ENCODE assay signal across 36 cellular contexts in genomic region chr17:69547230-69547629, GRCh38.
"Had no signal": no experiment of that assay in that cellular context is flagged by ENCODE, and none has a peak within 500 bp of the region (broad histone marks: within the 10 kb centered on the region; RNA-seq: fewer than 3 reads in every experiment).

No MANE protein-coding gene starts in this region.

- H3K27me3 ChIP-seq: ascending aorta, cardiac muscle cell had no signal

- H3K4me1 ChIP-seq: ascending aorta had no signal

- H3K27ac Mint-ChIP-seq: activated B cell treated with CpG ODN at 0.5 μM for 24 hours; activated CD4-positive, alpha-beta memory T cell treated with anti-CD3 and anti-CD28 coated beads, Interleukin-2, amount 10 ng/mL, durations not matched to agents 7 days and 5 days; activated CD4-positive, alpha-beta T cell treated with anti-CD3 and anti-CD28 coated beads, Interleukin-2, amount 10 ng/mL, durations not matched to agents 7 days and 5 days; activated CD8-positive, alpha-beta memory T cell treated with anti-CD3 and anti-CD28 coated beads, Interleukin-2, amount 10 ng/mL, durations not matched to agents 7 days and 5 days; activated CD8-positive, alpha-beta T cell treated with anti-CD3 and anti-CD28 coated beads, Interleukin-2, amount 10 ng/mL, durations not matched to agents 7 days and 5 days; activated naive CD4-positive, alpha-beta T cell treated with anti-CD3 and anti-CD28 coated beads, Interleukin-2, amount 10 ng/mL, durations not matched to agents 7 days and 5 days; activated naive CD4-positive, alpha-beta T cell treated with anti-CD3 and anti-CD28 coated beads, Interleukin-2, amount 50 U/mL, for 24 hours; activated naive CD8-positive, alpha-beta T cell; activated naive CD8-positive, alpha-beta T cell treated with anti-CD3 and anti-CD28 coated beads, Interleukin-2, amount 10 ng/mL, durations not matched to agents 7 days and 5 days; activated naive CD8-positive, alpha-beta T cell treated with anti-CD3 and anti-CD28 coated beads, Interleukin-2, amount 50 U/mL, for 24 hours; activated T-cell treated with anti-CD3 and anti-CD28 coated beads, Interleukin-2, amount 50 U/mL, for 24 hours; activated T-helper 2 cell treated with anti-CD3 and anti-CD28 coated beads, Interferon-gamma antibody, Interleukin-2, Interleukin-4, amounts not matched to agents 10 μg/mL and 5 μg/mL and 100 μg/mL, durations not matched to agents 14 hours and 24 hours and 36 hours; brain; T-helper 1 cell treated with Interleukin-12 subunit alpha and Interleukin-12 subunit beta and Interleukin-4 antibody, amounts not matched to agents 30 μg/mL and 1 μg/mL, for 36 hours; T-helper 2 cell treated with Interferon-gamma antibody and Interleukin-4, amounts not matched to agents 5 μg/mL and 100 μg/mL, for 36 hours had no signal

- H3K4me3 Mint-ChIP-seq: activated B cell treated with CpG ODN at 0.5 μM for 24 hours; activated CD4-positive, alpha-beta memory T cell treated with anti-CD3 and anti-CD28 coated beads, Interleukin-2, amount 10 ng/mL, durations not matched to agents 7 days and 5 days; activated CD4-positive, alpha-beta T cell treated with anti-CD3 and anti-CD28 coated beads, Interleukin-2, amount 10 ng/mL, durations not matched to agents 7 days and 5 days; activated CD8-positive, alpha-beta memory T cell treated with anti-CD3 and anti-CD28 coated beads, Interleukin-2, amount 10 ng/mL, durations not matched to agents 7 days and 5 days; activated CD8-positive, alpha-beta T cell treated with anti-CD3 and anti-CD28 coated beads, Interleukin-2, amount 10 ng/mL, durations not matched to agents 7 days and 5 days; activated naive CD4-positive, alpha-beta T cell treated with anti-CD3 and anti-CD28 coated beads, Interleukin-2, amount 10 ng/mL, durations not matched to agents 7 days and 5 days; activated naive CD4-positive, alpha-beta T cell treated with anti-CD3 and anti-CD28 coated beads, Interleukin-2, amount 50 U/mL, for 24 hours; activated naive CD8-positive, alpha-beta T cell; activated naive CD8-positive, alpha-beta T cell treated with anti-CD3 and anti-CD28 coated beads, Interleukin-2, amount 10 ng/mL, durations not matched to agents 7 days and 5 days; activated naive CD8-positive, alpha-beta T cell treated with anti-CD3 and anti-CD28 coated beads, Interleukin-2, amount 50 U/mL, for 24 hours; activated T-cell treated with anti-CD3 and anti-CD28 coated beads, Interleukin-2, amount 50 U/mL, for 24 hours; brain; central memory CD8-positive, alpha-beta T cell; T-helper 1 cell treated with Interleukin-12 subunit alpha and Interleukin-12 subunit beta and Interleukin-4 antibody, amounts not matched to agents 30 μg/mL and 1 μg/mL, for 36 hours; T-helper 2 cell treated with Interferon-gamma antibody and Interleukin-4, amounts not matched to agents 5 μg/mL and 100 μg/mL, for 36 hours had no signal

- H3K9me3 Mint-ChIP-seq: activated B cell treated with CpG ODN at 0.5 μM for 24 hours; activated CD4-positive, alpha-beta memory T cell treated with anti-CD3 and anti-CD28 coated beads, Interleukin-2, amount 10 ng/mL, durations not matched to agents 7 days and 5 days; activated CD4-positive, alpha-beta T cell treated with anti-CD3 and anti-CD28 coated beads, Interleukin-2, amount 10 ng/mL, durations not matched to agents 7 days and 5 days; activated naive CD4-positive, alpha-beta T cell treated with anti-CD3 and anti-CD28 coated beads, Interleukin-2, amount 10 ng/mL, durations not matched to agents 7 days and 5 days; activated naive CD8-positive, alpha-beta T cell treated with anti-CD3 and anti-CD28 coated beads, Interleukin-2, amount 10 ng/mL, durations not matched to agents 7 days and 5 days; activated naive CD8-positive, alpha-beta T cell treated with anti-CD3 and anti-CD28 coated beads, Interleukin-2, amount 50 U/mL, for 24 hours; brain; central memory CD8-positive, alpha-beta T cell; T-helper 1 cell treated with Interleukin-12 subunit alpha and Interleukin-12 subunit beta and Interleukin-4 antibody, amounts not matched to agents 30 μg/mL and 1 μg/mL, for 36 hours; T-helper 2 cell treated with Interferon-gamma antibody and Interleukin-4, amounts not matched to agents 5 μg/mL and 100 μg/mL, for 36 hours had no signal

- FAIRE-seq: bronchial epithelial cell, TTC549 had no signal

- ATAC-seq: activated CD8-positive, alpha-beta memory T cell treated with anti-CD3 and anti-CD28 coated beads, Interleukin-2, amount 10 ng/mL, durations not matched to agents 7 days and 5 days; activated CD8-positive, alpha-beta T cell treated with anti-CD3 and anti-CD28 coated beads, Interleukin-2, amount 10 ng/mL, durations not matched to agents 7 days and 5 days; activated naive CD8-positive, alpha-beta T cell treated with anti-CD3 and anti-CD28 coated beads, Interleukin-2, amount 50 U/mL, for 24 hours had no signal

- H3K36me3 Mint-ChIP-seq: activated naive CD4-positive, alpha-beta T cell treated with anti-CD3 and anti-CD28 coated beads, Interleukin-2, amount 10 ng/mL, durations not matched to agents 7 days and 5 days had no signal

- H3K4me1 Mint-ChIP-seq: activated CD4-positive, alpha-beta memory T cell treated with anti-CD3 and anti-CD28 coated beads, Interleukin-2, amount 10 ng/mL, durations not matched to agents 7 days and 5 days; activated CD4-positive, alpha-beta T cell treated with anti-CD3 and anti-CD28 coated beads, Interleukin-2, amount 10 ng/mL, durations not matched to agents 7 days and 5 days; activated CD8-positive, alpha-beta memory T cell treated with anti-CD3 and anti-CD28 coated beads, Interleukin-2, amount 10 ng/mL, durations not matched to agents 7 days and 5 days; activated naive CD4-positive, alpha-beta T cell treated with anti-CD3 and anti-CD28 coated beads, Interleukin-2, amount 10 ng/mL, durations not matched to agents 7 days and 5 days; activated naive CD4-positive, alpha-beta T cell treated with anti-CD3 and anti-CD28 coated beads, Interleukin-2, amount 50 U/mL, for 24 hours; activated naive CD8-positive, alpha-beta T cell treated with anti-CD3 and anti-CD28 coated beads, Interleukin-2, amount 10 ng/mL, durations not matched to agents 7 days and 5 days; brain; central memory CD8-positive, alpha-beta T cell had no signal

- H3K36me3 ChIP-seq: ascending aorta, cardiac muscle cell had no signal

- H3K9me3 ChIP-seq: ascending aorta had no signal

- H3K27me3 Mint-ChIP-seq: activated B cell treated with CpG ODN at 0.5 μM for 24 hours; activated CD4-positive, alpha-beta memory T cell treated with anti-CD3 and anti-CD28 coated beads, Interleukin-2, amount 10 ng/mL, durations not matched to agents 7 days and 5 days; activated CD4-positive, alpha-beta T cell treated with anti-CD3 and anti-CD28 coated beads, Interleukin-2, amount 10 ng/mL, durations not matched to agents 7 days and 5 days; activated CD8-positive, alpha-beta memory T cell treated with anti-CD3 and anti-CD28 coated beads, Interleukin-2, amount 10 ng/mL, durations not matched to agents 7 days and 5 days; activated naive CD4-positive, alpha-beta T cell treated with anti-CD3 and anti-CD28 coated beads, Interleukin-2, amount 10 ng/mL, durations not matched to agents 7 days and 5 days; activated naive CD4-positive, alpha-beta T cell treated with anti-CD3 and anti-CD28 coated beads, Interleukin-2, amount 50 U/mL, for 24 hours; activated naive CD8-positive, alpha-beta T cell; activated naive CD8-positive, alpha-beta T cell treated with anti-CD3 and anti-CD28 coated beads, Interleukin-2, amount 10 ng/mL, durations not matched to agents 7 days and 5 days; activated naive CD8-positive, alpha-beta T cell treated with anti-CD3 and anti-CD28 coated beads, Interleukin-2, amount 50 U/mL, for 24 hours; activated T-cell treated with anti-CD3 and anti-CD28 coated beads, Interleukin-2, amount 50 U/mL, for 24 hours; brain; central memory CD8-positive, alpha-beta T cell had no signal

- DNase-seq: activated B cell treated with CpG ODN at 0.5 μM for 24 hours; activated CD4-positive, alpha-beta memory T cell treated with anti-CD3 and anti-CD28 coated beads, Interleukin-2, amount 10 ng/mL, durations not matched to agents 7 days and 5 days; activated CD4-positive, alpha-beta T cell treated with anti-CD3 and anti-CD28 coated beads for 48 hours; activated CD4-positive, alpha-beta T cell treated with anti-CD3 and anti-CD28 coated beads, Interleukin-2, amount 10 ng/mL, durations not matched to agents 7 days and 5 days; activated CD4-positive, alpha-beta T cell treated with anti-CD3 and anti-CD28 coated beads, Interleukin-2, amount 50 U/mL, for 48 hours; activated CD4-positive, CD25-positive, alpha-beta regulatory T cell treated with anti-CD3 and anti-CD28 coated beads, Interleukin-2, amount 50 U/mL, for 72 hours; activated CD8-positive, alpha-beta memory T cell treated with anti-CD3 and anti-CD28 coated beads for 24 hours; activated CD8-positive, alpha-beta memory T cell treated with anti-CD3 and anti-CD28 coated beads, Interleukin-2, amount 10 ng/mL, durations not matched to agents 7 days and 5 days; activated CD8-positive, alpha-beta memory T cell treated with anti-CD3 and anti-CD28 coated beads, Interleukin-2, amount 50 U/mL, for 48 hours; activated CD8-positive, alpha-beta T cell treated with anti-CD3 and anti-CD28 coated beads, Interleukin-2, amount 10 ng/mL, durations not matched to agents 7 days and 5 days; activated effector memory CD4-positive, alpha-beta T cell treated with Interleukin-2 at 50 U/mL for 16 hours; activated gamma-delta T cell; activated naive CD4-positive, alpha-beta T cell treated with anti-CD3 and anti-CD28 coated beads, Interleukin-2, amount 10 ng/mL, durations not matched to agents 7 days and 5 days; activated naive CD4-positive, alpha-beta T cell treated with Interleukin-2 at 50 U/mL for 16 hours; activated naive CD8-positive, alpha-beta T cell treated with anti-CD3 and anti-CD28 coated beads, Interleukin-2, amount 10 ng/mL, durations not matched to agents 7 days and 5 days; activated naive CD8-positive, alpha-beta T cell treated with anti-CD3 and anti-CD28 coated beads, Interleukin-2, amount 50 U/mL, for 24 hours; activated T-cell treated with anti-CD3 and anti-CD28 coated beads, Interleukin-2, amount 50 U/mL, for 24 hours; activated T-cell treated with anti-CD3 and anti-CD28 coated beads, Interleukin-2, amount 50 U/mL, for 48 hours; amygdala; anterior cingulate cortex; caudate nucleus; cerebellar nuclear complex; T-helper 2 cell; T-helper 9 cell had no signal

- H3K4me3 ChIP-seq: ascending aorta, cardiac muscle cell had no signal

- H3K27ac ChIP-seq: ascending aorta, cardiac muscle cell, VCaP had no signal
